In the genomic region with DNA sequence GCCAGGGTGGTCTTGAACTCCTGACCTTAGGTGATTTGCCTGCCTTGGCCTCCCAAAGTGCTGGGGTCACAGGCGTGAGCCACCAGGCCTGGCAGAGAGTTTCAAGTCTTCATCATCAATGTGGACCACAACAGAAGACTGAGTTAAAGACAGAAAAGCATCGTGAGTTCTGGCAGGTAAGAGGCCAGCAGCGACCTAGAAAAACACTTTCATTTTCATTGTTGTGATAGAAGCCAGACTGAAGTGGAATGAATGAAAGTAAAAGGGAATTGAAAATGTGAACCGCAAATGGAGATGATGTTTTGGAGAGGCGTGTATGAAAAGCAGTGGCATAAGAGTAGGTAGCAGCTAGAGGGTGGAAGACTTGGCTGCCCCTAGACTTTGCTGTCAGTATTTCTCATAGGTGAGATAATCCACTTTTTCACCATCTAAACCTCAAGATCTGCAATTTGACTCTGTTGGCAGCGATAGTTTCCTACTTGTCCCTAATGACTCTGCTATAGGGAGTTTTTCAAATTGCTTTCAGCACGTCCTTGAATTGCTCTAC, we compare ENCODE assay signal across 31 cellular contexts.
"Had no signal": no experiment of that assay in that cellular context is flagged by ENCODE, and none has a peak within 500 bp of the region (broad histone marks: within the 10 kb centered on the region; RNA-seq: fewer than 3 reads in every experiment).

No MANE protein-coding gene starts in this region.

- FAIRE-seq: colon, endothelial cell of umbilical vein had no signal

- DNase-seq: activated B cell treated with CpG ODN at 0.5 μM for 24 hours; activated CD4-positive, alpha-beta memory T cell treated with anti-CD3 and anti-CD28 coated beads for 36 hours; activated CD4-positive, alpha-beta T cell treated with anti-CD3 and anti-CD28 coated beads for 4 hours; activated gamma-delta T cell treated with Interleukin-2 at 50 U/mL for 16 hours; aorta; central memory CD4-positive, alpha-beta T cell; effector memory CD4-positive, alpha-beta T cell; foreskin melanocyte; glutamatergic neuron; immature natural killer cell; kidney glomerular epithelial cell; left ventricle myocardium superior; mammary epithelial cell; naive thymus-derived CD8-positive, alpha-beta T cell; ovary; stimulated activated CD4-positive, alpha-beta T cell treated with anti-CD3 and anti-CD28 coated beads, Interleukin-12 subunit alpha, Interleukin-12 subunit beta, amount 100 ng/mL, for 4 hours; stimulated activated CD4-positive, alpha-beta T cell treated with anti-CD3 and anti-CD28 coated beads, Interleukin-4, amount 100 ng/mL, for 4 hours; substantia nigra; T-helper 9 cell; upper lobe of right lung had no signal

- H3K4me3 ChIP-seq: hepatocyte, ovary, prostate gland, thyroid gland, upper lobe of right lung had no signal

- H3K27ac ChIP-seq: hepatocyte, ovary, prostate gland, thyroid gland, upper lobe of right lung had no signal

- H3K4me3 Mint-ChIP-seq: activated B cell treated with CpG ODN at 0.5 μM for 24 hours; activated CD4-positive, alpha-beta memory T cell treated with anti-CD3 and anti-CD28 coated beads for 36 hours; activated naive CD4-positive, alpha-beta T cell treated with anti-CD3 and anti-CD28 coated beads, Interleukin-2, amount 50 U/mL, for 24 hours; activated T-helper 1 cell treated with anti-CD3 and anti-CD28 coated beads, Interleukin-12 subunit alpha, Interleukin-12 subunit beta, Interleukin-2, Interleukin-4 antibody, amounts not matched to agents 30 ng/mL and 10 ng/mL and 1 ng/mL, durations not matched to agents 14 hours and 24 hours and 36 hours; brain; immature natural killer cell; mesothelial cell of epicardium; naive thymus-derived CD8-positive, alpha-beta T cell; stimulated activated naive CD8-positive, alpha-beta T cell treated with anti-CD3 and anti-CD28 coated beads, Interleukin-15, Interleukin-2, amounts not matched to agents 100 ng/mL and 50 ng/mL, for 24 hours had no signal

- H3K27me3 Mint-ChIP-seq: activated B cell treated with CpG ODN at 0.5 μM for 24 hours; activated naive CD4-positive, alpha-beta T cell treated with anti-CD3 and anti-CD28 coated beads, Interleukin-2, amount 50 U/mL, for 24 hours; brain; stimulated activated naive CD8-positive, alpha-beta T cell treated with anti-CD3 and anti-CD28 coated beads, Interleukin-15, Interleukin-2, amounts not matched to agents 100 ng/mL and 50 ng/mL, for 24 hours had no signal

- H3K27me3 ChIP-seq: hepatocyte, ovary, thyroid gland, upper lobe of right lung had no signal

- H3K4me1 Mint-ChIP-seq: activated B cell treated with CpG ODN at 0.5 μM for 24 hours; activated naive CD4-positive, alpha-beta T cell treated with anti-CD3 and anti-CD28 coated beads, Interleukin-2, amount 50 U/mL, for 24 hours; brain; immature natural killer cell; mesothelial cell of epicardium; naive thymus-derived CD8-positive, alpha-beta T cell had no signal

- H3K27ac Mint-ChIP-seq: activated B cell treated with CpG ODN at 0.5 μM for 24 hours; activated CD4-positive, alpha-beta memory T cell treated with anti-CD3 and anti-CD28 coated beads for 36 hours; activated naive CD4-positive, alpha-beta T cell treated with anti-CD3 and anti-CD28 coated beads, Interleukin-2, amount 50 U/mL, for 24 hours; activated T-helper 1 cell treated with anti-CD3 and anti-CD28 coated beads, Interleukin-12 subunit alpha, Interleukin-12 subunit beta, Interleukin-2, Interleukin-4 antibody, amounts not matched to agents 30 ng/mL and 10 ng/mL and 1 ng/mL, durations not matched to agents 14 hours and 24 hours and 36 hours; brain; immature natural killer cell; mesothelial cell of epicardium; naive thymus-derived CD8-positive, alpha-beta T cell; stimulated activated naive CD8-positive, alpha-beta T cell treated with anti-CD3 and anti-CD28 coated beads, Interleukin-15, Interleukin-2, amounts not matched to agents 100 ng/mL and 50 ng/mL, for 24 hours had no signal

- H3K4me1 ChIP-seq: prostate gland, thyroid gland, upper lobe of right lung had no signal

- H3K36me3 Mint-ChIP-seq: activated CD4-positive, alpha-beta memory T cell treated with anti-CD3 and anti-CD28 coated beads for 36 hours; activated naive CD4-positive, alpha-beta T cell treated with anti-CD3 and anti-CD28 coated beads, Interleukin-2, amount 50 U/mL, for 24 hours; brain; immature natural killer cell; mesothelial cell of epicardium; naive thymus-derived CD8-positive, alpha-beta T cell had no signal

- H2AFZ ChIP-seq: hepatocyte had no signal

- H3K4me2 ChIP-seq: hepatocyte had no signal

- H3K9me3 Mint-ChIP-seq: activated CD4-positive, alpha-beta memory T cell treated with anti-CD3 and anti-CD28 coated beads for 36 hours; activated T-helper 1 cell treated with anti-CD3 and anti-CD28 coated beads, Interleukin-12 subunit alpha, Interleukin-12 subunit beta, Interleukin-2, Interleukin-4 antibody, amounts not matched to agents 30 ng/mL and 10 ng/mL and 1 ng/mL, durations not matched to agents 14 hours and 24 hours and 36 hours; immature natural killer cell had no signal

- H3K9me3 ChIP-seq: ovary, prostate gland, thyroid gland, upper lobe of right lung had no signal

- H3K36me3 ChIP-seq: ovary, prostate gland, thyroid gland, upper lobe of right lung had no signal

- ATAC-seq: esophagus mucosa; left ventricle myocardium superior; naive thymus-derived CD8-positive, alpha-beta T cell; upper lobe of right lung had no signal

- H3K79me2 ChIP-seq: hepatocyte had no signal
